Comparison of ENCODE assay signal across 20 cellular contexts in genomic region chr12:26278266-26278665, GRCh38.
"Had no signal": no experiment of that assay in that cellular context is flagged by ENCODE, and none has a peak within 500 bp of the region (broad histone marks: within the 10 kb centered on the region; RNA-seq: fewer than 3 reads in every experiment).

No MANE protein-coding gene starts in this region.

- H3K27ac ChIP-seq: foreskin keratinocyte, lower lobe of right lung, sigmoid colon, spleen, tibial artery, VCaP had no signal

- H3K4me3 ChIP-seq: body of pancreas, lower lobe of right lung, sigmoid colon, spleen, tibial artery had no signal

- DNase-seq: activated CD4-positive, alpha-beta memory T cell treated with anti-CD3 and anti-CD28 coated beads, Interleukin-2, amount 10 ng/mL, durations not matched to agents 7 days and 5 days; activated CD4-positive, alpha-beta T cell treated with anti-CD3 and anti-CD28 coated beads, Interleukin-2, amount 10 ng/mL, durations not matched to agents 24 days and 14 days; activated effector memory CD4-positive, alpha-beta T cell treated with anti-CD3 and anti-CD28 coated beads, Interleukin-2, amount 50 U/mL, for 16 hours; activated naive CD4-positive, alpha-beta T cell treated with anti-CD3 and anti-CD28 coated beads, Interleukin-2, amount 10 ng/mL, durations not matched to agents 7 days and 5 days; activated naive CD8-positive, alpha-beta T cell treated with anti-CD3 and anti-CD28 coated beads, Interleukin-2, amount 50 U/mL, for 24 hours; activated T-cell treated with anti-CD3 and anti-CD28 coated beads for 4 hours; dermis blood vessel endothelial cell; effector CD8-positive, alpha-beta T cell; erythroblast; foreskin keratinocyte; kidney; lower lobe of right lung; natural killer cell; retina; sigmoid colon; spleen; stimulated activated CD4-positive, alpha-beta T cell treated with anti-CD3 and anti-CD28 coated beads, Interleukin-4, amount 100 ng/mL, for 24 hours; tibial artery had no signal

- H3K9me3 ChIP-seq: body of pancreas, lower lobe of right lung, sigmoid colon, spleen, tibial artery had no signal

- H3K27me3 ChIP-seq: body of pancreas, foreskin keratinocyte, sigmoid colon, spleen, tibial artery had no signal

- H3K36me3 ChIP-seq: lower lobe of right lung, sigmoid colon, spleen, tibial artery had no signal
